In genomic region chr6:84348801-84349200, GRCh38 we compare ENCODE assay signal across 9 cellular contexts.
"Had no signal": no experiment of that assay in that cellular context is flagged by ENCODE, and none has a peak within 500 bp of the region (broad histone marks: within the 10 kb centered on the region; RNA-seq: fewer than 3 reads in every experiment).

No MANE protein-coding gene starts in this region.

- DNase-seq: H9, HCEC 1CT, IMR-90 had no signal

- FAIRE-seq: H1, H54, HTR-8/SVneo, K562 had no signal

- H3K4me3 Mint-ChIP-seq: GM23338, H9 had no signal

- H3K27ac ChIP-seq: HL-60 had no signal

- H3K4me3 ChIP-seq: GM23338, K562 had no signal

- H2AFZ ChIP-seq: GM23338 had no signal

- H3K4me1 Mint-ChIP-seq: GM23338, H9 had no signal

- ATAC-seq: GM23338, K562 had no signal

- H3K9me3 Mint-ChIP-seq: GM23338, H9 had no signal

- H3K4me2 ChIP-seq: GM23338 had no signal

- H3K27ac Mint-ChIP-seq: GM23338, H9 had no signal
